11 cellular contexts compared by ENCODE assay signal in the genomic region with DNA sequence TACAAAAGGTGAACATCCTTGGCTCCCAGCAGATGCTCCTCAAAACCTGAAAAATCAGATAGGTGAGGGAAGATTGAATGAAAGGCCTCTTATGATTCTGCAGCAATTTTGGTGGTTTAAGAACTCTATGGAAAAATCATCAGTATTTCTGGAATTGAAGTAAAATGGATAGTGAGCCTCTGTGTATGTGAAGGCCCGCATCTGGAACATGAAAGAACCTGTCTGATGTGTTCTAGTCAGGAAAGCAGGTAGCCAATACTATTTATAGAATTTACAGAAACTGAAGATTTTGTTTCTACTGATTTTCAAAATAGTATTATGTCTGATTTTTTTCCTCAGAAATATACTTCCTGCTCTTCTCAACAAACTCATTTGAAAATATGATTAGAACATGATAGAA. TPM values are rescaled to one million over a fixed set of nuclear protein-coding genes. Genes with fewer than 3 reads are reported as not detected.
"Had no signal": no experiment of that assay in that cellular context is flagged by ENCODE, and none has a peak within 500 bp of the region (broad histone marks: within the 10 kb centered on the region; RNA-seq: fewer than 3 reads in every experiment).

No MANE protein-coding gene starts in this region.

- H3K36me3 ChIP-seq: left lung, pancreas had no signal

- H3K9me3 Mint-ChIP-seq: activated naive CD4-positive, alpha-beta T cell treated with anti-CD3 and anti-CD28 coated beads, Interleukin-2, amount 10 ng/mL, durations not matched to agents 7 days and 5 days; activated T-helper 2 cell treated with anti-CD3 and anti-CD28 coated beads, Interferon-gamma antibody, Interleukin-2, Interleukin-4, amounts not matched to agents 10 μg/mL and 5 μg/mL and 100 μg/mL, durations not matched to agents 14 hours and 24 hours and 36 hours; central memory CD8-positive, alpha-beta T cell had no signal

- H3K4me3 ChIP-seq: left lung, pancreas, upper lobe of left lung had no signal

- H3K4me3 Mint-ChIP-seq: activated naive CD4-positive, alpha-beta T cell treated with anti-CD3 and anti-CD28 coated beads, Interleukin-2, amount 10 ng/mL, durations not matched to agents 7 days and 5 days; central memory CD8-positive, alpha-beta T cell; stimulated activated memory B cell treated with anti-CD40 and anti-IgM and Interleukin-4, amounts not matched to agents 10 μg/mL and 1 μg/mL and 100 μg/mL, for 72 hours had no signal

- H3K27me3 ChIP-seq: left lung, pancreas, upper lobe of left lung had no signal

- DNase-seq: activated naive CD4-positive, alpha-beta T cell treated with anti-CD3 and anti-CD28 coated beads, Interleukin-2, amount 10 ng/mL, durations not matched to agents 7 days and 5 days; cortex of kidney; effector CD8-positive, alpha-beta T cell; left lung; pancreas; small intestine; upper lobe of left lung had no signal

- H3K9me3 ChIP-seq: left lung, pancreas, upper lobe of left lung had no signal

- H3K27ac Mint-ChIP-seq: activated naive CD4-positive, alpha-beta T cell treated with anti-CD3 and anti-CD28 coated beads, Interleukin-2, amount 10 ng/mL, durations not matched to agents 7 days and 5 days; activated T-helper 2 cell treated with anti-CD3 and anti-CD28 coated beads, Interferon-gamma antibody, Interleukin-2, Interleukin-4, amounts not matched to agents 10 μg/mL and 5 μg/mL and 100 μg/mL, durations not matched to agents 14 hours and 24 hours and 36 hours; stimulated activated memory B cell treated with anti-CD40 and anti-IgM and Interleukin-4, amounts not matched to agents 10 μg/mL and 1 μg/mL and 100 μg/mL, for 72 hours had no signal

- H3K4me1 Mint-ChIP-seq: activated naive CD4-positive, alpha-beta T cell treated with anti-CD3 and anti-CD28 coated beads, Interleukin-2, amount 10 ng/mL, durations not matched to agents 7 days and 5 days; central memory CD8-positive, alpha-beta T cell; stimulated activated memory B cell treated with anti-CD40 and anti-IgM and Interleukin-4, amounts not matched to agents 10 μg/mL and 1 μg/mL and 100 μg/mL, for 72 hours had no signal

- FAIRE-seq: islet of Langerhans, pancreas, small intestine had no signal

- H3K36me3 Mint-ChIP-seq: activated naive CD4-positive, alpha-beta T cell treated with anti-CD3 and anti-CD28 coated beads, Interleukin-2, amount 10 ng/mL, durations not matched to agents 7 days and 5 days; stimulated activated memory B cell treated with anti-CD40 and anti-IgM and Interleukin-4, amounts not matched to agents 10 μg/mL and 1 μg/mL and 100 μg/mL, for 72 hours had no signal

- H3K27ac ChIP-seq: pancreas, upper lobe of left lung had no signal

RNA-seq across cellular contexts. Expression of gene EGFR, which starts 37.3 kb away (rescaled TPM):
- total RNA-seq: activated T-helper 2 cell treated with anti-CD3 and anti-CD28 coated beads, Interferon-gamma antibody, Interleukin-2, Interleukin-4, amounts not matched to agents 10 μg/mL and 5 μg/mL and 100 μg/mL, durations not matched to agents 14 hours and 24 hours and 36 hours had no signal
